In the genomic region with DNA sequence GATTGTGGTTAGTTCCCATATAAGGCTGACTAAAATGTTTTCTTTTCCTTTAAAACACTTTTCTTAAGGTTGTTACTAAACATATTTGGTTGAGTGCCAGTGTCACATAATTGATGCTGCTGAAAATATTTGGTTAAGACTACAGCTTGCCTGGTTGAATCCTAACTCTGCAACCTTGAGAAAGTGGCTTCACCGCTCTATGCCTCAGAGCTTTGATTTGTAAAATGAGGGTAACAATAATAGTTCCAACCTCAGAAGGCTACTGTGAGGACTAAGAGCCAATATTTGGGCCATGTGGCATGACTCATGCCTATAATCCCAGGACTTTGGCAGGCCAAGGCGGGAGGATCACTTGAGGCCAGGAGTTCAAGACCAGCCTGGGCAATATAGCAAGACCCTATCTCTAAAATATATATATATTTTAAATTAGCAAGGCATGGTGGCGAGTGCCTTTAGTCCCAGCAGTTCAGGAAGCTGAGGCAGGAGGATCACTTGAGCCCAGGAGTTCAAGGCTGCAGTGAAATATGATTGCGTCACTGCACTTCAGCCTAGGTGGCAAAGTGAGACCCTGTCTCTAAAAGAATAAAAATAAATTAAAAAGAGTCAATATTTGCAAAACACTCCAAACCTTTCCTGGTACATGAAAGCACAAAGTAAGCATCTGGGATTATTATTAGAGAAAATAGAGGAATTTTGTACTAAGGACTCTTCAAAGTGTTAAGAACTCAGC, we compare ENCODE assay signal across 32 cellular contexts. TPM values are rescaled to one million over a fixed set of nuclear protein-coding genes. Genes with fewer than 3 reads are reported as not detected.
A peak's percentile ranks its signal among the peaks of the same experiment; 100 is the strongest.
DNase-seq lines count a peak whose midpoint lies in the region; ATAC-seq and TF ChIP-seq lines count a peak whose summit lies in the region.
"Had no signal": no experiment of that assay in that cellular context is flagged by ENCODE, and none has a peak within 500 bp of the region (broad histone marks: within the 10 kb centered on the region; RNA-seq: fewer than 3 reads in every experiment).

No MANE protein-coding gene starts in this region.

- no peaks in the 10 kb centered on the region for H3K9me2 ChIP-seq in OCI-LY1 (ENCODE audit: low read depth, low read length)

- no peak overlapping the region for H3K4me2 ChIP-seq in OCI-LY1 (ENCODE audit: low read length)
- no peak overlapping the region for H3K4me2 ChIP-seq in osteoblast (ENCODE audit: insufficient read depth, low read length)
- H3K4me2 ChIP-seq: hepatocyte, neural progenitor cell had no signal

- DNase-seq in EL (peak; percentile 48), fibroblast of gingiva (ENCODE audit: low read depth) (peak; percentile 13), osteoblast (ENCODE audit: insufficient read length, low spot score, missing footprints) (peak; percentile 4), globus pallidus (ENCODE audit: low spot score) (no peak), G401 (ENCODE audit: low spot score) (no peak)
- DNase-seq: activated CD4-positive, alpha-beta T cell treated with anti-CD3 and anti-CD28 coated beads for 1 hour; activated CD8-positive, alpha-beta T cell treated with anti-CD3 and anti-CD28 coated beads, Interleukin-2, amount 10 ng/mL, durations not matched to agents 7 days and 5 days; activated effector memory CD4-positive, alpha-beta T cell treated with Interleukin-2 at 50 U/mL for 16 hours; C1 segment of cervical spinal cord; DMS79 treated with DMSO at 0.1 percent for 48 hours; foreskin melanocyte; H7; mesendoderm; MM.1S; NCI-H1436 treated with DMSO at 0.1 percent for 48 hours; NCI-H2107; NCI-H446; NCI-H82; RPMI8226; sigmoid colon; stimulated activated CD4-positive, alpha-beta T cell treated with anti-CD3 and anti-CD28 coated beads, Interleukin-4, amount 100 ng/mL, for 4 hours; substantia nigra had no signal

- TF ChIP-seq CTCF in OCI-LY1 (IDR thresholded peaks at IDR 0.05; ENCODE audit: low read length) (no peak), osteoblast (IDR thresholded peaks at IDR 0.05; ENCODE audit: extremely low read depth, low read depth, low read length) (no peak)

- H3K4me1 ChIP-seq in OCI-LY1 (ENCODE audit: insufficient read depth, low read length, severe bottlenecking) = peaks cover 53% of the 10 kb centered on the region
- H3K4me1 ChIP-seq in osteoblast (ENCODE audit: insufficient read depth, low read length) = peaks cover 10% of the 10 kb centered on the region
- H3K4me1 ChIP-seq: neural progenitor cell, prostate gland, sigmoid colon had no signal

- H2AFZ ChIP-seq in OCI-LY1 (ENCODE audit: low read length) (no peak overlapping the region), osteoblast (ENCODE audit: low read length) (no peak overlapping the region)
- H2AFZ ChIP-seq: hepatocyte, neural progenitor cell had no signal

- H3K9me3 ChIP-seq in OCI-LY1 (ENCODE audit: low read length) (peaks cover 4% of the 10 kb centered on the region; the same call in 1 of the 2 replicates), osteoblast (ENCODE audit: low read depth, low read length) (peaks cover 4% of the 10 kb centered on the region)
- H3K9me3 ChIP-seq: prostate gland had no signal

- peak overlapping the region; percentile 68 for H3K27ac ChIP-seq in OCI-LY1 (ENCODE audit: low read depth, low read length, poor library complexity, severe bottlenecking)
- no peak overlapping the region for H3K27ac ChIP-seq in osteoblast (ENCODE audit: low read depth, low read length)
- H3K27ac ChIP-seq: hepatocyte, neural progenitor cell, prostate gland, sigmoid colon, SK-N-MC had no signal

- no peaks in the 10 kb centered on the region for H3K27me3 ChIP-seq in OCI-LY1 (ENCODE audit: insufficient read depth, low read length)
- H3K27me3 ChIP-seq in osteoblast (ENCODE audit: insufficient read depth, low read length) = no peaks in the 10 kb centered on the region
- H3K27me3 ChIP-seq: hepatocyte, neural progenitor cell, sigmoid colon had no signal

- H3F3A ChIP-seq in OCI-LY1 (ENCODE audit: insufficient read depth, low read length) = 0 out of 2 replicates have a peak, but pooled peaks cover 3% of the 10 kb centered on the region

- H3K9ac ChIP-seq in OCI-LY1 (ENCODE audit: low read length) = no peak overlapping the region; the same call in 1 of the 2 replicates
- H3K9ac ChIP-seq: neural progenitor cell had no signal

- ATAC-seq in HG02798 (IDR thresholded peaks at IDR 0.05; ENCODE audit: poor library complexity, unreplicated experiment) = no peak
- no peak for ATAC-seq in HG03045 (IDR thresholded peaks at IDR 0.05; ENCODE audit: unreplicated experiment)
- ATAC-seq: activated CD8-positive, alpha-beta T cell treated with anti-CD3 and anti-CD28 coated beads, Interleukin-2, amount 10 ng/mL, durations not matched to agents 7 days and 5 days; GM12878; stimulated activated memory B cell treated with anti-CD40 and anti-IgM and Interleukin-4, amounts not matched to agents 10 μg/mL and 1 μg/mL and 100 μg/mL, for 72 hours had no signal

- H3K4me3 ChIP-seq in OCI-LY1 (ENCODE audit: low read depth, low read length, poor library complexity, severe bottlenecking) (no peak overlapping the region), osteoblast (ENCODE audit: insufficient read depth, low read length) (no peak overlapping the region)
- H3K4me3 ChIP-seq: GM12878, hepatocyte, neural progenitor cell, prostate gland, sigmoid colon, SK-N-MC had no signal

- H3K36me3 ChIP-seq in OCI-LY1 (ENCODE audit: insufficient read depth, low read length) = no peaks in the 10 kb centered on the region
- no peaks in the 10 kb centered on the region for H3K36me3 ChIP-seq in osteoblast (ENCODE audit: insufficient read depth, low read length)
- H3K36me3 ChIP-seq: neural progenitor cell, prostate gland, sigmoid colon had no signal

- H4K20me1 ChIP-seq in OCI-LY1 (ENCODE audit: insufficient read depth, low read length) (no peaks in the 10 kb centered on the region), osteoblast (ENCODE audit: insufficient read depth, low read length) (no peaks in the 10 kb centered on the region)

- in situ Hi-C loops in G401 (cut with HindIII; ENCODE audit: low sequenced_read_pairs) = no loop called here

- no peaks in the 10 kb centered on the region for H3K79me2 ChIP-seq in OCI-LY1 (ENCODE audit: insufficient read depth, low read length)
- no peaks in the 10 kb centered on the region for H3K79me2 ChIP-seq in osteoblast (ENCODE audit: insufficient read depth, low read length)
- H3K79me2 ChIP-seq: hepatocyte had no signal

RNA-seq across cellular contexts. Expression of gene NEIL3, which starts 7.1 kb away (rescaled TPM):
- total RNA-seq in osteoblast = 5.4 and 7.4 TPM in 2 replicates
- total RNA-seq in G401 (2014; rRNA removed; shearing (Covaris generic)) = 4.0 and 4.7 TPM in 2 replicates
- total RNA-seq: ureter had no signal

Comparison
In these comparisons a context has a peak if more than half of its experiments do, and no peak if none do; other contexts are left out.
1. DNase-seq: peak in EL (single experiment), fibroblast of gingiva (single experiment) and osteoblast (single experiment); none in globus pallidus (single experiment) and G401 (single experiment).